ENCODE assay signal across 1 cellular context in the genomic region with DNA sequence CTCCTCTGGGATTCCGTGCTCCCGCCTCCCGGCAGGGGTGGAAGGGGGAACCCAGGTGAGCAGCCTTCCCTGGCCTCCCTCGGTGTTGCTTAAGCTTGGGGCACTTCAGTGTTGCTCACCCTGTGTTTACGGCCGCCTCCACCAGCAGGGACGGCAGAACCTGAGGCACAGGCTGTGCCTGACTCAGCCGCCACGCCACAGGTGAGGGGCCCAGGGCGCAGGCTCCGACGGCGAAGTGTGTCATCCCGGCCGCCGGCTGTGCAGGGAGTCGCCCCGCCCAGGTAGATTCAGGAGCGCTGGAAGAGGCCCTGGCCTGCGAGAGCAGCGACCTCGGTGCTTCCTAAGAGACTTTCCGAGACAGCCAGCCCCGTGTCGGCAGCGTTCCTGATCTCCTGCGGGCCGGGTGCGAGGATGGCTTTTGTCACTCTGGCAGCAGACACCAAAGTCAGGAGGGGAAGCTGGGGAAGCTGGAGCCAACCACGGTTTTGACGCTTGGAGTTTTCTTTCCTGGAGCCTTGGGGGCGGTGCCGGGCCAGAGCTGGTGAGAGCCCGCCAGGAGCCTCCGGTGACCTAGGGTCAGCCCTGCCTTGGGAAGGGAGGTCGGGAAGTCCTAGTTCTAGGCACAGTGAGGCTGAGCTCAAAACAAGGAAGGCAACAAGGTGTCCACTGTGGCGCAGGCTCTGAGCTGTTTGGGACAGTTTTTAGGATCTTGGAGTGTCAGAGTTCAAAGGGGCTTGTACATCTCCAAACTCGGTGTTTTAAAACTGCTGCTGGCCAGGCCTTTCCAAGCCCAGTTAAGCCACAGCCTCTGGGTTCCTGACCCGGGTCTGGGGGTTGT.
TF ChIP-seq lines count a peak whose summit lies in the region.

No MANE protein-coding gene starts in this region.

TF ChIP-seq in SK-N-SH treated with all-trans-retinoic acid at 6 μM for 48 hours, 23 proteins besides CTCF, POLR2A, EP300 and RAD21 (continued from another document):
- TF ChIP-seq TSHZ2 (CRISPR knock-in tag; IDR thresholded peaks at IDR 0.05): no peak
- no peak for TF ChIP-seq ZFP30 (CRISPR knock-in tag; IDR thresholded peaks at IDR 0.05)
- no peak for TF ChIP-seq PPARA (CRISPR knock-in tag; IDR thresholded peaks at IDR 0.05; ENCODE audit: borderline replicate concordance)
- TF ChIP-seq ZNF70 (CRISPR knock-in tag; IDR thresholded peaks at IDR 0.05): no peak
- TF ChIP-seq RARB (CRISPR knock-in tag; IDR thresholded peaks at IDR 0.05): no peak
- TF ChIP-seq CSRNP3 (CRISPR knock-in tag; IDR thresholded peaks at IDR 0.05): no peak
- TF ChIP-seq ZC3H10 (CRISPR knock-in tag; IDR thresholded peaks at IDR 0.05): no peak
- no peak for TF ChIP-seq PATZ1 (CRISPR knock-in tag; IDR thresholded peaks at IDR 0.05; ENCODE audit: borderline replicate concordance)
